In genomic region chr15:27937873-27938272, GRCh38 we compare ENCODE assay signal across 20 cellular contexts.
DNase-seq lines count a peak whose midpoint lies in the region; ATAC-seq, FAIRE-seq and TF ChIP-seq lines count a peak whose summit lies in the region.
"Had no signal": no experiment of that assay in that cellular context is flagged by ENCODE, and none has a peak within 500 bp of the region (broad histone marks: within the 10 kb centered on the region; RNA-seq: fewer than 3 reads in every experiment).

No MANE protein-coding gene starts in this region.

- intact Hi-C loops in transverse colon (cut with DNase I; ENCODE audit: low total_unique reads), result no loop called here

- ATAC-seq in foreskin keratinocyte (peak; percentile 15), GM21717 (IDR thresholded peaks at IDR 0.05; ENCODE audit: unreplicated experiment) (no peak)
- ATAC-seq: GM12878, GM23338 had no signal

- H3K27ac Mint-ChIP-seq in astrocyte (ENCODE audit: unreplicated experiment), result no peak overlapping the region
- H3K27ac Mint-ChIP-seq: CD14-positive monocyte; CD4-positive, alpha-beta memory T cell; GM23338; IgD-negative memory B cell had no signal

- in situ Hi-C loops in GM23248 (cut with MboI), result no loop called here
- in situ Hi-C loops in G401 (cut with HindIII; ENCODE audit: low sequenced_read_pairs), result no loop called here
- in situ Hi-C loops in transverse colon (cut with MboI; ENCODE audit: low pct_ligation_motif_present in 1 of 4, low pct_unique_long_range_greater_than_20kb in 1 of 4, low sequenced_read_pairs in 3 of 4), result no loop called here

- H3K36me3 ChIP-seq in GM23248 (ENCODE audit: low read depth) (no peaks in the 10 kb centered on the region), astrocyte (ENCODE audit: insufficient read depth, low read length) (no peaks in the 10 kb centered on the region), transverse colon (no peaks in the 10 kb centered on the region)
- H3K36me3 ChIP-seq: BLaER1 had no signal

- no peaks in the 10 kb centered on the region for H3F3A ChIP-seq in GM23248 (ENCODE audit: insufficient read depth)

- H4K20me1 ChIP-seq in GM23248 (ENCODE audit: insufficient read depth), result no peaks in the 10 kb centered on the region
- H4K20me1 ChIP-seq in astrocyte (ENCODE audit: insufficient read depth, low read length), result no peaks in the 10 kb centered on the region
- H4K20me1 ChIP-seq: BLaER1 had no signal

- no peak overlapping the region for H3K9ac ChIP-seq in GM23248
- no peak overlapping the region for H3K9ac ChIP-seq in astrocyte (ENCODE audit: low read length)
- H3K9ac ChIP-seq: BLaER1 had no signal

- 5 to 6% methylated on average over 1 of the region's 1 CpG for WGBS in GM23248 (ENCODE audit: low coverage in 1 of 2, low lambda C conversion rate in 2 of 2, missing lambda C conversion rate in 2 of 2), 2 experiments
- 67% methylated on average over 1 of the region's 1 CpG; no CpG with 5 or more reads in 1 of the 2 donors for WGBS in transverse colon (ENCODE audit: low coverage in 1 of 2), 2 donors

- TF ChIP-seq POLR2A in GM12891 (IDR thresholded peaks at IDR 0.05; ENCODE audit: low read depth, low read length), result no peak
- TF ChIP-seq POLR2A in transverse colon (IDR thresholded peaks at IDR 0.05), result no peak

- H2AFZ ChIP-seq in GM23248, result no peak overlapping the region
- no peak overlapping the region for H2AFZ ChIP-seq in astrocyte (ENCODE audit: low read depth, low read length)
- H2AFZ ChIP-seq: GM23338 had no signal

- H3K4me1 ChIP-seq in GM23248 (ENCODE audit: insufficient read depth) (no peaks in the 10 kb centered on the region), astrocyte (ENCODE audit: insufficient read depth, low read length) (peaks cover 3% of the 10 kb centered on the region), foreskin keratinocyte (no peaks in the 10 kb centered on the region), transverse colon (no peaks in the 10 kb centered on the region)
- H3K4me1 ChIP-seq: BLaER1 had no signal

- peaks cover 12% of the 10 kb centered on the region for H3K4me1 Mint-ChIP-seq in astrocyte (ENCODE audit: low read depth, unreplicated experiment)
- H3K4me1 Mint-ChIP-seq: CD14-positive monocyte; CD4-positive, alpha-beta memory T cell; IgD-negative memory B cell had no signal

- TF ChIP-seq EP300 in transverse colon (IDR thresholded peaks at IDR 0.05; ENCODE audit: low read depth), result no peak

- H3K9me3 Mint-ChIP-seq in astrocyte (ENCODE audit: unreplicated experiment), result peaks cover 4% of the 10 kb centered on the region

- DNase-seq in GM23248 (peak; percentile 6), astrocyte (ENCODE audit: low read depth) (peak; percentile 40), epithelial cell of esophagus (ENCODE audit: low read depth) (peak; percentile 51), foreskin keratinocyte (peak in 1 of 2 donors; percentile 38), GM12891 (ENCODE audit: insufficient read length, low spot score) (no peak), G401 (ENCODE audit: low spot score) (no peak), transverse colon (no peak)
- DNase-seq: 8988T; Calu3; CD4-positive, alpha-beta memory T cell; DMS79 treated with DMSO at 0.1 percent for 48 hours; H7; KBM-7 had no signal

- H3K27me3 Mint-ChIP-seq in astrocyte (ENCODE audit: low read depth, unreplicated experiment), result peaks cover 5% of the 10 kb centered on the region
- H3K27me3 Mint-ChIP-seq: CD4-positive, alpha-beta memory T cell; IgD-negative memory B cell had no signal

- H3K9me3 ChIP-seq in GM23248 (ENCODE audit: low read depth) (no peaks in the 10 kb centered on the region), astrocyte (ENCODE audit: insufficient read depth, low read depth, low read length) (no peaks in the 10 kb centered on the region), transverse colon (peaks cover 0 to 3% of the 10 kb centered on the region in 2 donors)

- H3K4me3 Mint-ChIP-seq in astrocyte (ENCODE audit: unreplicated experiment), result no peak overlapping the region
- H3K4me3 Mint-ChIP-seq: CD14-positive monocyte; CD4-positive, alpha-beta memory T cell; GM23338; IgD-negative memory B cell had no signal

- FAIRE-seq in astrocyte (lab: Jason Lieb, UNC) (no peak), GM12891 (lab: Jason Lieb, UNC) (no peak)
- FAIRE-seq: GM12878, GM19239 had no signal

- H3K9me2 ChIP-seq in GM23248 (ENCODE audit: insufficient read depth), result no peaks in the 10 kb centered on the region

- no peak for TF ChIP-seq CTCF in astrocyte (IDR thresholded peaks at IDR 0.05; ENCODE audit: insufficient read depth, low read depth, low read length)
- no peak for TF ChIP-seq CTCF in epithelial cell of esophagus (IDR thresholded peaks at IDR 0.05; ENCODE audit: insufficient read depth, low read depth, low read length, missing control alignments)
- TF ChIP-seq CTCF in foreskin keratinocyte (conservative IDR thresholded peaks at IDR 0.05), result no peak
- no peak for TF ChIP-seq CTCF in transverse colon (IDR thresholded peaks at IDR 0.05)

- H3K27ac ChIP-seq in GM23248 (no peak overlapping the region), astrocyte (ENCODE audit: low read depth, low read length) (no peak overlapping the region), foreskin keratinocyte (no peak overlapping the region), transverse colon (no peak overlapping the region)
- H3K27ac ChIP-seq: BLaER1 had no signal

- H3K27me3 ChIP-seq in GM23248 (replicated peaks; ENCODE audit: insufficient read depth), result no peaks in the 10 kb centered on the region
- no peaks in the 10 kb centered on the region for H3K27me3 ChIP-seq in astrocyte (ENCODE audit: insufficient read depth, low read length)
- no peaks in the 10 kb centered on the region for H3K27me3 ChIP-seq in foreskin keratinocyte
- H3K27me3 ChIP-seq in transverse colon, result no peaks in the 10 kb centered on the region
- H3K27me3 ChIP-seq: BLaER1 had no signal

- H3K79me2 ChIP-seq in GM23248 (ENCODE audit: insufficient read depth), result no peaks in the 10 kb centered on the region
- no peaks in the 10 kb centered on the region for H3K79me2 ChIP-seq in astrocyte (ENCODE audit: insufficient read depth, low read length)

- H3K36me3 Mint-ChIP-seq in astrocyte (ENCODE audit: low read depth, unreplicated experiment), result no peaks in the 10 kb centered on the region
- H3K36me3 Mint-ChIP-seq: CD14-positive monocyte; CD4-positive, alpha-beta memory T cell; IgD-negative memory B cell had no signal

- no peak overlapping the region for H3K4me2 ChIP-seq in GM23248 (ENCODE audit: unreplicated experiment)
- H3K4me2 ChIP-seq in astrocyte (ENCODE audit: low read length), result no peak overlapping the region
- H3K4me2 ChIP-seq: BLaER1, GM23338 had no signal

- H3K4me3 ChIP-seq in GM23248 (no peak overlapping the region), astrocyte (ENCODE audit: insufficient read depth, low read depth, low read length) (no peak overlapping the region), epithelial cell of esophagus (ENCODE audit: low read length) (no peak overlapping the region), transverse colon (no peak overlapping the region)
- H3K4me3 ChIP-seq: BLaER1, GM12878, GM23338 had no signal

TF ChIP-seq in GM12891, 5 proteins besides CTCF, POLR2A, EP300 and RAD21:
- no peak for TF ChIP-seq PAX5 (IDR thresholded peaks at IDR 0.05; ENCODE audit: insufficient read depth, low read length, severe bottlenecking)
- no peak for TF ChIP-seq SPI1 (IDR thresholded peaks at IDR 0.05; ENCODE audit: low read depth, low read length)
- no peak for TF ChIP-seq POLR2AphosphoS5 (IDR thresholded peaks at IDR 0.05; ENCODE audit: low read depth, low read length)
- TF ChIP-seq TAF1 (IDR thresholded peaks at IDR 0.05; ENCODE audit: low read depth, low read length), result no peak
- TF ChIP-seq POU2F2 (IDR thresholded peaks at IDR 0.05; ENCODE audit: low read depth, low read length), result no peak
TF ChIP-seq in GM12891: peak in this region for 0.

Comparison
In these comparisons a context has a peak if more than half of its experiments do, and no peak if none do; other contexts are left out.
1. DNase-seq: peak in GM23248 (single experiment), astrocyte (single experiment) and epithelial cell of esophagus (single experiment); none in GM12891 (single experiment), G401 (single experiment) and transverse colon (single experiment).